In the genomic region with DNA sequence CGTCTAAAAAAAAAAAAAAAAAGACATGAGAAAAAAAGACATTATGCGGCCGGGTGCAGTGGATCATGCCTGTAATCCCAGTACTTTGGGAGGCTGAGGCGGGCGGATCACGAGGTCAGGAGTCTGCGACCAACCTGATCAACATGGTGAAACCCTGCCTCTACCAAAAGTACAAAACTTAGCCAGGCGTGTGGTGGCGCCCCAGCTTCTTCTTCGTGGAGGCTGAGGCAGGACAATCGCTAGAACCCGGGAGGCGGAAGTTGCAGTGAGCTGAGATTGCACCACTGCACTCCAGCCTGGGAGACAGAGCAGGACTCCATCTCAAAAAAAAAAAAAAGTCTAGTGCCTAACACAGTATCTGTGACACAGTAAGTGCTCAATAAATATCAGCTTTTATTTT, we compare ENCODE assay signal across 7 cellular contexts. TPM values are rescaled to one million over a fixed set of nuclear protein-coding genes. Genes with fewer than 3 reads are reported as not detected.
DNase-seq lines count a peak whose midpoint lies in the region; TF ChIP-seq lines count a peak whose summit lies in the region.
"Not testable (repeated sequence)": the region's sequence is repeated elsewhere in the genome, so short reads cannot be mapped to it uniquely, and the experiment has no call there.

No MANE protein-coding gene starts in this region.

- not testable (repeated sequence) for H3K4me3 Mint-ChIP-seq in CD14-positive monocyte; activated T-cell treated with anti-CD3 and anti-CD28 coated beads, Interleukin-2, amount 50 U/mL, for 24 hours

- DNase-seq in CD14-positive monocyte (ENCODE audit: low spot score) (peak; percentile 55), HL-60 (ENCODE audit: low read depth in 1 of 2, low spot score in 1 of 2) (peak; percentile 64 to 93), NOMO-1 (lab: John Stamatoyannopoulos, UW; ENCODE audit: unreplicated experiment in 2 of 2) (peak; percentile 26 to 29), cardiac septum (ENCODE audit: low spot score) (peak; percentile 77), mesenteric fat pad (ENCODE audit: low spot score) (peak; percentile 83)
- not testable (repeated sequence) for DNase-seq in SK-N-MC (ENCODE audit: low read depth, low spot score); activated T-cell treated with anti-CD3 and anti-CD28 coated beads, Interleukin-2, amount 50 U/mL, for 24 hours

- peaks cover 46% of the 10 kb centered on the region for H3K4me1 Mint-ChIP-seq in CD14-positive monocyte
- H3K4me1 Mint-ChIP-seq in activated T-cell treated with anti-CD3 and anti-CD28 coated beads, Interleukin-2, amount 50 U/mL, for 24 hours (ENCODE audit: low read depth): peaks cover 72% of the 10 kb centered on the region

- H3K27me3 Mint-ChIP-seq in CD14-positive monocyte (ENCODE audit: low read depth in 3 of 3); activated T-cell treated with anti-CD3 and anti-CD28 coated beads, Interleukin-2, amount 50 U/mL, for 24 hours: not testable (repeated sequence)

- H3K27ac ChIP-seq in HL-60 (replicated peaks): peak overlapping the region; percentile 3; the same call in 1 of the 2 replicates
- H3K27ac ChIP-seq in SK-N-MC: not testable (repeated sequence)

- peaks cover 17% of the 10 kb centered on the region for H3K36me3 ChIP-seq in SK-N-MC (ENCODE audit: insufficient read depth, low read length)

- H3K9me3 ChIP-seq in SK-N-MC (ENCODE audit: low read depth, low read length): not testable (repeated sequence)

- H3K9me3 Mint-ChIP-seq in CD14-positive monocyte; activated T-cell treated with anti-CD3 and anti-CD28 coated beads, Interleukin-2, amount 50 U/mL, for 24 hours: not testable (repeated sequence)

- H3K27me3 ChIP-seq in HL-60 (ENCODE audit: insufficient read depth, poor library complexity, severe bottlenecking): not testable (repeated sequence)

- not testable (repeated sequence) for H3K4me3 ChIP-seq in HL-60 (replicated peaks; ENCODE audit: insufficient read depth, low read length); SK-N-MC

- not testable (repeated sequence) for TF ChIP-seq CTCF in CD14-positive monocyte (IDR thresholded peaks at IDR 0.05); HL-60 (IDR thresholded peaks at IDR 0.05; ENCODE audit: insufficient read depth, low read length)

- intact Hi-C loops in CD14-positive monocyte (cut with micrococcal nuclease): loop anchor here in 1 of 2 donors (10.0 kb wide), 1 partner anchor 1453 kb away; a partner anchor contains a TSS
- intact Hi-C loops in cardiac septum (cut with DNase I): not testable (repeated sequence)

- peak overlapping the region; percentile 21 for H3K9ac ChIP-seq in SK-N-MC (ENCODE audit: insufficient read length)

- peak overlapping the region in 6 of 7 donors; percentile 19 to 87 (median 60) for H3K27ac Mint-ChIP-seq in CD14-positive monocyte
- H3K27ac Mint-ChIP-seq in activated T-cell treated with anti-CD3 and anti-CD28 coated beads, Interleukin-2, amount 50 U/mL, for 24 hours: peak overlapping the region; percentile 83

- not testable (repeated sequence) for H3K36me3 Mint-ChIP-seq in CD14-positive monocyte
- H3K36me3 Mint-ChIP-seq in activated T-cell treated with anti-CD3 and anti-CD28 coated beads, Interleukin-2, amount 50 U/mL, for 24 hours (ENCODE audit: low read depth): peaks cover 55% of the 10 kb centered on the region

RNA-seq across cellular contexts. Expression of a gene that starts 3.3 kb away (rescaled TPM):
- 1 to 10 TPM; 2.3 to 7.9 TPM for polyA plus RNA-seq in CD14-positive monocyte
- 30.6 TPM for total RNA-seq in cardiac septum
- total RNA-seq in mesenteric fat pad: 41.9 TPM
